ENCODE assay signal across 14 cellular contexts in the genomic region with DNA sequence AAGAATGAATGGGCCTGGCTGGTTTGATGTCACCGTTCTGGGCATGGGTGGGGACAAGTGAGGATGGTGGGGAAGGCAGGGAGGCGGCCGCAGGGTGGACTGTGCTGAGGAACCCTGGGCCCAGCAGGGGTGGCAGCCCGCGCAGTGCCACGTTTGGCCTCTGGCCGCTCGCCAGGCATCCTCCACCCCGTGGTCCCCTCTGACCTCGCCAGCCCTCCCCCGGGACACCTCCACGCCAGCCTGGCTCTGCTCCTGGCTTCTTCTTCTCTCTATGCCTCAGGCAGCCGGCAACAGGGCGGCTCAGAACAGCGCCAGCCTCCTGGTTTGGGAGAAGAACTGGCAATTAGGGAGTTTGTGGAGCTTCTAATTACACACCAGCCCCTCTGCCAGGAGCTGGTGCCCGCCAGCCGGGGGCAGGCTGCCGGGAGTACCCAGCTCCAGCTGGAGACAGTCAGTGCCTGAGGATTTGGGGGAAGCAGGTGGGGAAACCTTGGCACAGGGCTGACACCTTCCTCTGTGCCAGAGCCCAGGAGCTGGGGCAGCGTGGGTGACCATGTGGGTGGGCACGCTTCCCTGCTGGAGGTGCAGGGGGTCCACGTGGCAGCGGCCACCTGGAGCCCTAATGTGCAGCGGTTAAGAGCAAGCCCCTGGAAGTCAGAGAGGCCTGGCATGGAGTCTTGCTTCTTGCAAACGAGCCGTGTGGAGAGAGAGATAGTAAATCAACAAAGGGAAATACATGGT. TPM values are rescaled to one million over a fixed set of nuclear protein-coding genes. Genes with fewer than 3 reads are reported as not detected.
DNase-seq lines count a peak whose midpoint lies in the region; ATAC-seq and TF ChIP-seq lines count a peak whose summit lies in the region.
"Had no signal": no experiment of that assay in that cellular context is flagged by ENCODE, and none has a peak within 500 bp of the region (broad histone marks: within the 10 kb centered on the region; RNA-seq: fewer than 3 reads in every experiment).

No MANE protein-coding gene starts in this region.

- H3K23ac ChIP-seq in neuronal stem cell (ENCODE audit: low read depth, low read length, poor library complexity) = peak overlapping the region; percentile 85

- no peak overlapping the region for H3K4me3 Mint-ChIP-seq in central memory CD8-positive, alpha-beta T cell

- H3K36me3 Mint-ChIP-seq in central memory CD8-positive, alpha-beta T cell (ENCODE audit: insufficient read depth) = peaks cover 2% of the 10 kb centered on the region

- H4K8ac ChIP-seq in neuronal stem cell (ENCODE audit: low read depth, low read length) = peak overlapping the region; percentile 65

- TF ChIP-seq CTCF in BE2C (IDR thresholded peaks at IDR 0.05; ENCODE audit: low read depth, low read length) = no peak

- H4K91ac ChIP-seq in neuronal stem cell (ENCODE audit: low read depth, low read length, poor library complexity) = no peak overlapping the region

- no peak overlapping the region for H3K4ac ChIP-seq in neuronal stem cell (ENCODE audit: low read length)

- H3K4me1 Mint-ChIP-seq in central memory CD8-positive, alpha-beta T cell = no peaks in the 10 kb centered on the region

- peaks cover 14% of the 10 kb centered on the region for H3K4me1 ChIP-seq in BE2C
- peaks cover 3 to 10% of the 10 kb centered on the region in 2 donors for H3K4me1 ChIP-seq in neuronal stem cell (ENCODE audit: control insufficient read depth in 2 of 2, insufficient read depth in 1 of 2, low read depth in 1 of 2, low read length in 2 of 2)

- DNase-seq in BE2C (peak; percentile 63), NCI-H1694 treated with DMSO at 0.1 percent for 48 hours (lab: John Stamatoyannopoulos, UW) (peak; percentile 79), neuronal stem cell (ENCODE audit: low spot score) (no peak), NCI-H524 (lab: John Stamatoyannopoulos, UW) (no peak), SIG-M5 (lab: John Stamatoyannopoulos, UW) (no peak)
- DNase-seq in central memory CD8-positive, alpha-beta T cell (ENCODE audit: low spot score in 2 of 2) = no peak
- DNase-seq in stimulated activated CD4-positive, alpha-beta T cell treated with anti-CD3 and anti-CD28 coated beads, Interleukin-1b, Interleukin-23, amount 100 ng/mL, for 48 hours = no peak
- DNase-seq: activated gamma-delta T cell treated with Interleukin-2 at 50 U/mL for 16 hours; dermis blood vessel endothelial cell; MG63; stimulated activated CD4-positive, alpha-beta T cell treated with anti-CD3 and anti-CD28 coated beads, Interleukin-4, amount 100 ng/mL, for 4 hours had no signal

- H3K4me2 ChIP-seq in neuronal stem cell (ENCODE audit: insufficient read depth, low read length, poor library complexity, severe bottlenecking) = no peak overlapping the region

- H3K27me3 Mint-ChIP-seq in central memory CD8-positive, alpha-beta T cell = no peaks in the 10 kb centered on the region

- peak overlapping the region; percentile 57 for H2BK5ac ChIP-seq in neuronal stem cell (ENCODE audit: low read length)

- H3K9me3 ChIP-seq in BE2C = no peaks in the 10 kb centered on the region
- H3K9me3 ChIP-seq in neuronal stem cell (replicated peaks in 1 of 2; ENCODE audit: control insufficient read depth in 2 of 2, insufficient read depth in 1 of 2, low read depth in 1 of 2, low read length in 2 of 2) = peaks cover 0 to 1% of the 10 kb centered on the region in 2 donors
- H3K9me3 ChIP-seq: esophagus muscularis mucosa, MG63, upper lobe of left lung had no signal

- no peak for ATAC-seq in central memory CD8-positive, alpha-beta T cell (replicated peaks; ENCODE audit: extremely low read depth, poor library complexity, severe bottlenecking)
- ATAC-seq in HG02970 (IDR thresholded peaks at IDR 0.05; ENCODE audit: low FRiP score, unreplicated experiment) = no peak

- peak overlapping the region; percentile 79 for H3K27ac Mint-ChIP-seq in central memory CD8-positive, alpha-beta T cell (ENCODE audit: low read depth)

- H3K36me3 ChIP-seq in BE2C = no peaks in the 10 kb centered on the region
- H3K36me3 ChIP-seq in neuronal stem cell (replicated peaks in 1 of 2; ENCODE audit: control insufficient read depth in 2 of 2, insufficient read depth in 2 of 2, low read length in 2 of 2) = no peaks in the 10 kb centered on the region
- H3K36me3 ChIP-seq: esophagus muscularis mucosa, MG63, upper lobe of left lung had no signal

- WGBS in neuronal stem cell (ENCODE audit: extremely low coverage in 2 of 2, insufficient read length in 2 of 2, insufficient replicate concordance in 1 of 2), 2 donors = no CpG with 5 or more reads among the region's 25 CpGs

- H3K27me3 ChIP-seq in BE2C = no peaks in the 10 kb centered on the region
- H3K27me3 ChIP-seq in neuronal stem cell (ENCODE audit: control insufficient read depth in 3 of 3, insufficient read depth in 3 of 3, low read depth in 1 of 3, low read length in 3 of 3) = peaks cover 0 to 11% (median 0%) of the 10 kb centered on the region in 3 experiments
- H3K27me3 ChIP-seq: MG63, upper lobe of left lung had no signal

- peak overlapping the region; percentile 92 for H2BK15ac ChIP-seq in neuronal stem cell (ENCODE audit: low read length)

- peak overlapping the region; percentile 99 for H3K14ac ChIP-seq in neuronal stem cell (ENCODE audit: low read length)

- peak overlapping the region; percentile 60 for H3K9ac ChIP-seq in neuronal stem cell (ENCODE audit: low read depth, low read length, poor library complexity)

- no peaks in the 10 kb centered on the region for H3K9me3 Mint-ChIP-seq in central memory CD8-positive, alpha-beta T cell

- H3K79me1 ChIP-seq in neuronal stem cell (ENCODE audit: low read depth, low read length) = peaks cover 1% of the 10 kb centered on the region

- H2AK5ac ChIP-seq in neuronal stem cell (ENCODE audit: low read depth, low read length) = peak overlapping the region; percentile 95

- peak overlapping the region; percentile 87 for H2AFZ ChIP-seq in neuronal stem cell (ENCODE audit: low read length)

- peak overlapping the region; percentile 58 for H2BK12ac ChIP-seq in neuronal stem cell (ENCODE audit: low read length)

- no peak overlapping the region for H3K27ac ChIP-seq in neuronal stem cell (replicated peaks; ENCODE audit: low read length)
- H3K27ac ChIP-seq: esophagus muscularis mucosa had no signal

- H3K18ac ChIP-seq in neuronal stem cell (ENCODE audit: low read length) = peak overlapping the region; percentile 80

- no peak overlapping the region for H2BK120ac ChIP-seq in neuronal stem cell (ENCODE audit: low read depth, low read length)

- H3K4me3 ChIP-seq in BE2C (ENCODE audit: low read depth, low read length) (no peak overlapping the region; the same call in 1 of the 2 replicates), neuronal stem cell (ENCODE audit: low read length in 2 of 2) (no peak overlapping the region)
- H3K4me3 ChIP-seq: esophagus muscularis mucosa, MG63 had no signal

RNA-seq across cellular contexts. Expression of gene SERPINF1, which starts 6.4 kb away (rescaled TPM):
- 15.1 TPM for polyA plus RNA-seq in BE2C (2012; ENCODE audit: insufficient read depth, insufficient read length, low read depth)
- 65.7 TPM for polyA plus RNA-seq in neuronal stem cell (2013, experiment 1 of 2)
- 62.7 TPM for polyA plus RNA-seq in neuronal stem cell (2013, experiment 2 of 2)

RNA-seq across cellular contexts. Expression of gene SERPINF2, which starts 12.8 kb away (rescaled TPM):
- polyA plus RNA-seq in BE2C (2012; ENCODE audit: insufficient read depth, insufficient read length, low read depth) = 0.19 TPM
- 0.11 TPM for polyA plus RNA-seq in neuronal stem cell (2013, experiment 1 of 2)
- 0.12 TPM for polyA plus RNA-seq in neuronal stem cell (2013, experiment 2 of 2)

RNA-seq across cellular contexts. Expression of gene WDR81, which starts 30.9 kb away (rescaled TPM):
- 11.3 TPM for polyA plus RNA-seq in BE2C (2012; ENCODE audit: insufficient read depth, insufficient read length, low read depth)
- 2.8 TPM for polyA plus RNA-seq in neuronal stem cell (2013, experiment 1 of 2)
- 3.3 TPM for polyA plus RNA-seq in neuronal stem cell (2013, experiment 2 of 2)

RNA-seq across cellular contexts. Expression of gene TLCD2, which starts 45.2 kb away (rescaled TPM):
- polyA plus RNA-seq in BE2C (2012; ENCODE audit: insufficient read depth, insufficient read length, low read depth) = 0.15 TPM
- polyA plus RNA-seq in neuronal stem cell (2013, experiment 1 of 2) = 0.75 TPM
- polyA plus RNA-seq in neuronal stem cell (2013, experiment 2 of 2) = 0.72 TPM

Comparison
In these comparisons a context has a peak if more than half of its experiments do, and no peak if none do; other contexts are left out.
1. DNase-seq: peak in BE2C (single experiment) and NCI-H1694 treated with DMSO at 0.1 percent for 48 hours (single experiment); none in central memory CD8-positive, alpha-beta T cell (0 of 2), neuronal stem cell (single experiment), stimulated activated CD4-positive, alpha-beta T cell treated with anti-CD3 and anti-CD28 coated beads, Interleukin-1b, Interleukin-23, amount 100 ng/mL, for 48 hours (single experiment), NCI-H524 (0 of 2) and SIG-M5 (single experiment).